Comparison of ENCODE assay signal across 19 cellular contexts in the genomic region with DNA sequence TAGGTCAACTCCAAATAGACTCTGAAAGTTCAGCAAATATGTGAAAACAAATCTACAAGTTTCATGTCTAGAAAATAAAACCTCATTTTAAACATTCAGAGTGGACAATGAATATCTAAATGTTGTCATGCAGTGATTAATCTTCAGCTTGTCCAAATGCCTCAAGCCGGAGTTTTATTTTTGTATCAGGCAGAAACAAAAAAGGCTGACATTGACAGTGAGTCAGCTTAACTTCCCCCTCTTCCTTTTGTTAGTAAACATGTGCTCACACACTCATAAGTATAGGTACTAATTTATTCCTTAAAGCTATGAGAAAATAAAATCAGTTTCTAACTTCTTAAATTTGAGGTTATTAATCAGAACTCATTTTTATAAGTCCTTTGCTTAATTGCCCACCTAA.
A peak's percentile ranks its signal among the peaks of the same experiment; 100 is the strongest.
DNase-seq lines count a peak whose midpoint lies in the region; ATAC-seq and TF ChIP-seq lines count a peak whose summit lies in the region.
"Had no signal": no experiment of that assay in that cellular context is flagged by ENCODE, and none has a peak within 500 bp of the region (broad histone marks: within the 10 kb centered on the region; RNA-seq: fewer than 3 reads in every experiment).

No MANE protein-coding gene starts in this region.

- H3K27me3 ChIP-seq in psoas muscle (ENCODE audit: insufficient read depth in 3 of 3, low read length in 2 of 3), result no peaks in the 10 kb centered on the region
- H3K27me3 ChIP-seq: cardiac muscle cell, tibial artery had no signal

- intact Hi-C loops in psoas muscle (cut with DNase I), result no loop called here

- H3K9me3 ChIP-seq in psoas muscle, result no peaks in the 10 kb centered on the region
- H3K9me3 ChIP-seq: tibial artery had no signal

- TF ChIP-seq CTCF in AG10803 (conservative IDR thresholded peaks at IDR 0.05; ENCODE audit: low read length), result no peak
- TF ChIP-seq CTCF in psoas muscle (IDR thresholded peaks at IDR 0.05), result no peak

- H3K4me1 ChIP-seq in psoas muscle, result no peaks in the 10 kb centered on the region

- no peak overlapping the region for H3K27ac ChIP-seq in psoas muscle
- H3K27ac ChIP-seq: cardiac muscle cell, dorsolateral prefrontal cortex, KMS-11 had no signal

- no peak for ATAC-seq in psoas muscle
- ATAC-seq: activated naive CD4-positive, alpha-beta T cell treated with anti-CD3 and anti-CD28 coated beads, Interleukin-2, amount 50 U/mL, for 72 hours; activated T-cell treated with anti-CD3 and anti-CD28 coated beads, Interleukin-2, amount 50 U/mL, for 72 hours; HCT116 had no signal

- 32 to 39% (median 37%) methylated on average over 1 of the region's 1 CpG for WGBS in psoas muscle, 3 donors

- DNase-seq in AG10803 (ENCODE audit: low read depth) (peak; percentile 17), NCI-H460 (ENCODE audit: extremely low read depth, low read depth) (peak; percentile 4), dermis blood vessel endothelial cell (peak; percentile 61), kidney tubule cell (ENCODE audit: low spot score) (peak; percentile 11), NCI-H2171 (lab: John Stamatoyannopoulos, UW) (no peak), psoas muscle (no peak), NCI-H2196 treated with DMSO at 0.1 percent for 48 hours (lab: John Stamatoyannopoulos, UW; ENCODE audit: unreplicated experiment) (no peak), DMS 273 (lab: John Stamatoyannopoulos, UW; ENCODE audit: unreplicated experiment) (no peak)
- DNase-seq: activated CD4-positive, CD25-positive, alpha-beta regulatory T cell; activated T-cell treated with anti-CD3 and anti-CD28 coated beads, Interleukin-2, amount 50 U/mL, for 72 hours; dorsolateral prefrontal cortex; NCI-H1105; NCI-H69; retina; tibial artery had no signal

- no peaks in the 10 kb centered on the region for H3K36me3 ChIP-seq in psoas muscle (ENCODE audit: insufficient read depth in 1 of 2, low read depth in 1 of 2)
- H3K36me3 ChIP-seq: cardiac muscle cell, tibial artery had no signal

- H3K4me3 ChIP-seq in AG10803 (ENCODE audit: low read length), result no peak overlapping the region
- no peak overlapping the region for H3K4me3 ChIP-seq in psoas muscle
- H3K4me3 ChIP-seq: cardiac muscle cell, dorsolateral prefrontal cortex, tibial artery had no signal

Comparison
In these comparisons a context has a peak if more than half of its experiments do, and no peak if none do; other contexts are left out.
1. DNase-seq: peak in AG10803 (single experiment), NCI-H460 (single experiment), dermis blood vessel endothelial cell (single experiment) and kidney tubule cell (single experiment); none in NCI-H2171 (single experiment), psoas muscle (0 of 2), NCI-H2196 treated with DMSO at 0.1 percent for 48 hours (single experiment) and DMS 273 (single experiment).